ENCODE assay signal across 23 cellular contexts in genomic region chr12:113846883-113847282, GRCh38.
"Had no signal": no experiment of that assay in that cellular context is flagged by ENCODE, and none has a peak within 500 bp of the region (broad histone marks: within the 10 kb centered on the region; RNA-seq: fewer than 3 reads in every experiment).

No MANE protein-coding gene starts in this region.

- H3K27me3 Mint-ChIP-seq: activated naive CD8-positive, alpha-beta T cell treated with anti-CD3 and anti-CD28 coated beads for 36 hours had no signal

- H3K4me3 Mint-ChIP-seq: activated naive CD4-positive, alpha-beta T cell treated with anti-CD3 and anti-CD28 coated beads for 36 hours; activated naive CD8-positive, alpha-beta T cell treated with anti-CD3 and anti-CD28 coated beads for 36 hours; nephron had no signal

- H3K27ac Mint-ChIP-seq: activated naive CD4-positive, alpha-beta T cell treated with anti-CD3 and anti-CD28 coated beads for 36 hours; activated naive CD8-positive, alpha-beta T cell treated with anti-CD3 and anti-CD28 coated beads for 36 hours had no signal

- DNase-seq: activated CD4-positive, alpha-beta T cell treated with anti-CD3 and anti-CD28 coated beads for 4 hours; activated CD4-positive, alpha-beta T cell treated with anti-CD3 and anti-CD28 coated beads, Interleukin-2, amount 50 U/mL, for 4 hours; activated CD8-positive, alpha-beta memory T cell treated with anti-CD3 and anti-CD28 coated beads for 24 hours; activated effector memory CD4-positive, alpha-beta T cell treated with Interleukin-2 at 50 U/mL for 16 hours; activated naive CD4-positive, alpha-beta T cell treated with anti-CD3 and anti-CD28 coated beads for 36 hours; activated naive CD8-positive, alpha-beta T cell treated with anti-CD3 and anti-CD28 coated beads for 36 hours; aorta; body of pancreas; dorsolateral prefrontal cortex; effector memory CD4-positive, alpha-beta T cell; head of caudate nucleus; hippocampal formation; left cardiac atrium; left ventricle myocardium superior; psoas muscle; stimulated activated CD4-positive, alpha-beta T cell treated with anti-CD3 and anti-CD28 coated beads, Interleukin-1b, Interleukin-23, amount 100 ng/mL, for 48 hours; stimulated activated naive CD4-positive, alpha-beta T cell treated with Interleukin-2 at 50 U/mL for 16 hours; transverse colon had no signal

- ATAC-seq: body of pancreas, gastroesophageal sphincter, left cardiac atrium, left ventricle myocardium superior, psoas muscle had no signal

- H3K9me3 Mint-ChIP-seq: activated naive CD4-positive, alpha-beta T cell treated with anti-CD3 and anti-CD28 coated beads for 36 hours; activated naive CD8-positive, alpha-beta T cell treated with anti-CD3 and anti-CD28 coated beads for 36 hours; nephron had no signal

- H3K4me3 ChIP-seq: adrenal gland, body of pancreas, dorsolateral prefrontal cortex, gastroesophageal sphincter, psoas muscle, right atrium auricular region, smooth muscle cell, transverse colon had no signal
